1 cellular context compared by ENCODE assay signal in genomic region chr17:58679263-58680037, GRCh38.
TF ChIP-seq lines count a peak whose summit lies in the region.

No MANE protein-coding gene starts in this region.

TF ChIP-seq in GM12878, 131 proteins besides CTCF, POLR2A, EP300 and RAD21 (continued from another document and continues in another):
- TF ChIP-seq, protein P1, sequence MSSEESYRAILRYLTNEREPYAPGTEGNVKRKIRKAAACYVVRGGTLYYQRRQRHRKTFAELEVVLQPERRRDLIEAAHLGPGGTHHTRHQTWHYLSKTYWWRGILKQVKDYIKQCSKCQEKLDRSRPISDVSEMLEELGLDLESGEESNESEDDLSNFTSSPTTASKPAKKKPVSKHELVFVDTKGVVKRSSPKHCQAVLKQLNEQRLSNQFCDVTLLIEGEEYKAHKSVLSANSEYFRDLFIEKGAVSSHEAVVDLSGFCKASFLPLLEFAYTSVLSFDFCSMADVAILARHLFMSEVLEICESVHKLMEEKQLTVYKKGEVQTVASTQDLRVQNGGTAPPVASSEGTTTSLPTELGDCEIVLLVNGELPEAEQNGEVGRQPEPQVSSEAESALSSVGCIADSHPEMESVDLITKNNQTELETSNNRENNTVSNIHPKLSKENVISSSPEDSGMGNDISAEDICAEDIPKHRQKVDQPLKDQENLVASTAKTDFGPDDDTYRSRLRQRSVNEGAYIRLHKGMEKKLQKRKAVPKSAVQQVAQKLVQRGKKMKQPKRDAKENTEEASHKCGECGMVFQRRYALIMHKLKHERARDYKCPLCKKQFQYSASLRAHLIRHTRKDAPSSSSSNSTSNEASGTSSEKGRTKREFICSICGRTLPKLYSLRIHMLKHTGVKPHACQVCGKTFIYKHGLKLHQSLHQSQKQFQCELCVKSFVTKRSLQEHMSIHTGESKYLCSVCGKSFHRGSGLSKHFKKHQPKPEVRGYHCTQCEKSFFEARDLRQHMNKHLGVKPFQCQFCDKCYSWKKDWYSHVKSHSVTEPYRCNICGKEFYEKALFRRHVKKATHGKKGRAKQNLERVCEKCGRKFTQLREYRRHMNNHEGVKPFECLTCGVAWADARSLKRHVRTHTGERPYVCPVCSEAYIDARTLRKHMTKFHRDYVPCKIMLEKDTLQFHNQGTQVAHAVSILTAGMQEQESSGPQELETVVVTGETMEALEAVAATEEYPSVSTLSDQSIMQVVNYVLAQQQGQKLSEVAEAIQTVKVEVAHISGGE (CRISPR knock-in tag; IDR thresholded peaks at IDR 0.05): peak; percentile 84
- TF ChIP-seq ZNF384 (IDR thresholded peaks at IDR 0.05; ENCODE audit: borderline replicate concordance, low read depth, low read length) (peak; percentile 64; the same call in 1 of the 2 replicates), IRF4 (IDR thresholded peaks at IDR 0.05; ENCODE audit: low read depth, low read length) (peak; percentile 56; the same call in 1 of the 2 replicates), TBL1XR1 (IDR thresholded peaks at IDR 0.05; ENCODE audit: low read depth, low read length) (peak; percentile 97; the same call in 1 of the 2 replicates), MXI1 (IDR thresholded peaks at IDR 0.05; ENCODE audit: low read depth, low read length) (peak; percentile 93; the same call in 1 of the 2 replicates), SMAD1 (IDR thresholded peaks at IDR 0.05; ENCODE audit: low read depth, partially characterized antibody) (peak; percentile 99), RCOR1 (conservative IDR thresholded peaks at IDR 0.05; ENCODE audit: low read depth, low read length) (0 out of 2 replicates have a peak, but pooled peaks have one; percentile 48), NRF1 (conservative IDR thresholded peaks at IDR 0.05; ENCODE audit: low read depth, low read length) (no peak), RBBP5 (conservative IDR thresholded peaks at IDR 0.05) (no peak), RELA (IDR thresholded peaks at IDR 0.05; ENCODE audit: borderline replicate concordance, partially characterized antibody) (peak; percentile 9), TAF1 (IDR thresholded peaks at IDR 0.05; ENCODE audit: borderline replicate concordance, low read depth, low read length) (peak; percentile 84), E2F8 (IDR thresholded peaks at IDR 0.05; ENCODE audit: low read depth, partially characterized antibody) (no peak), SPI1 (IDR thresholded peaks at IDR 0.05; ENCODE audit: borderline replicate concordance, insufficient read depth, low read depth, low read length) (peak; percentile 37; the same call in 1 of the 2 replicates), NFIC (IDR thresholded peaks at IDR 0.05; ENCODE audit: low read depth, low read length) (peak; percentile 99), NR2C2 (IDR thresholded peaks at IDR 0.05; ENCODE audit: borderline replicate concordance, control insufficient read depth, insufficient read length, low read depth) (no peak), CREM (IDR thresholded peaks at IDR 0.05; ENCODE audit: low read depth) (peak; percentile 99), CBX3 (IDR thresholded peaks at IDR 0.05; ENCODE audit: borderline replicate concordance, low read depth) (no peak), SMC3 (IDR thresholded peaks at IDR 0.05; ENCODE audit: borderline replicate concordance, low read length) (no peak; the same call in 1 of the 2 replicates), NR2C1 (IDR thresholded peaks at IDR 0.05) (0 out of 2 replicates have a peak, but pooled peaks have one; percentile 28), KDM1A (IDR thresholded peaks at IDR 0.05; ENCODE audit: borderline replicate concordance) (no peak), IRF5 (IDR thresholded peaks at IDR 0.05; ENCODE audit: borderline replicate concordance) (no peak; the same call in 1 of the 2 replicates), GATAD2B (conservative IDR thresholded peaks at IDR 0.05; ENCODE audit: low read depth) (peak; percentile 60), SP1 (IDR thresholded peaks at IDR 0.05; ENCODE audit: low read depth, low read length) (peak; percentile 79), NFXL1 (IDR thresholded peaks at IDR 0.05; ENCODE audit: borderline replicate concordance) (0 out of 2 replicates have a peak, but pooled peaks have one; percentile 60), FOXK2 (IDR thresholded peaks at IDR 0.05) (peak; percentile 85)
- TF ChIP-seq, protein P2, sequence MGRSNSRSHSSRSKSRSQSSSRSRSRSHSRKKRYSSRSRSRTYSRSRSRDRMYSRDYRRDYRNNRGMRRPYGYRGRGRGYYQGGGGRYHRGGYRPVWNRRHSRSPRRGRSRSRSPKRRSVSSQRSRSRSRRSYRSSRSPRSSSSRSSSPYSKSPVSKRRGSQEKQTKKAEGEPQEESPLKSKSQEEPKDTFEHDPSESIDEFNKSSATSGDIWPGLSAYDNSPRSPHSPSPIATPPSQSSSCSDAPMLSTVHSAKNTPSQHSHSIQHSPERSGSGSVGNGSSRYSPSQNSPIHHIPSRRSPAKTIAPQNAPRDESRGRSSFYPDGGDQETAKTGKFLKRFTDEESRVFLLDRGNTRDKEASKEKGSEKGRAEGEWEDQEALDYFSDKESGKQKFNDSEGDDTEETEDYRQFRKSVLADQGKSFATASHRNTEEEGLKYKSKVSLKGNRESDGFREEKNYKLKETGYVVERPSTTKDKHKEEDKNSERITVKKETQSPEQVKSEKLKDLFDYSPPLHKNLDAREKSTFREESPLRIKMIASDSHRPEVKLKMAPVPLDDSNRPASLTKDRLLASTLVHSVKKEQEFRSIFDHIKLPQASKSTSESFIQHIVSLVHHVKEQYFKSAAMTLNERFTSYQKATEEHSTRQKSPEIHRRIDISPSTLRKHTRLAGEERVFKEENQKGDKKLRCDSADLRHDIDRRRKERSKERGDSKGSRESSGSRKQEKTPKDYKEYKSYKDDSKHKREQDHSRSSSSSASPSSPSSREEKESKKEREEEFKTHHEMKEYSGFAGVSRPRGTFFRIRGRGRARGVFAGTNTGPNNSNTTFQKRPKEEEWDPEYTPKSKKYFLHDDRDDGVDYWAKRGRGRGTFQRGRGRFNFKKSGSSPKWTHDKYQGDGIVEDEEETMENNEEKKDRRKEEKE (IDR thresholded peaks at IDR 0.05): peak; percentile 81
- TF ChIP-seq, protein P3, sequence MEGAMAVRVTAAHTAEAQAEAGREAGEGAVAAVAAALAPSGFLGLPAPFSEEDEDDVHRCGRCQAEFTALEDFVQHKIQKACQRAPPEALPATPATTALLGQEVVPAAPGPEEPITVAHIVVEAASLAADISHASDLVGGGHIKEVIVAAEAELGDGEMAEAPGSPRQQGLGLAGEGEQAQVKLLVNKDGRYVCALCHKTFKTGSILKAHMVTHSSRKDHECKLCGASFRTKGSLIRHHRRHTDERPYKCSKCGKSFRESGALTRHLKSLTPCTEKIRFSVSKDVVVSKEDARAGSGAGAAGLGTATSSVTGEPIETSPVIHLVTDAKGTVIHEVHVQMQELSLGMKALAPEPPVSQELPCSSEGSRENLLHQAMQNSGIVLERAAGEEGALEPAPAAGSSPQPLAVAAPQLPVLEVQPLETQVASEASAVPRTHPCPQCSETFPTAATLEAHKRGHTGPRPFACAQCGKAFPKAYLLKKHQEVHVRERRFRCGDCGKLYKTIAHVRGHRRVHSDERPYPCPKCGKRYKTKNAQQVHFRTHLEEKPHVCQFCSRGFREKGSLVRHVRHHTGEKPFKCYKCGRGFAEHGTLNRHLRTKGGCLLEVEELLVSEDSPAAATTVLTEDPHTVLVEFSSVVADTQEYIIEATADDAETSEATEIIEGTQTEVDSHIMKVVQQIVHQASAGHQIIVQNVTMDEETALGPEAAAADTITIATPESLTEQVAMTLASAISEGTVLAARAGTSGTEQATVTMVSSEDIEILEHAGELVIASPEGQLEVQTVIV (IDR thresholded peaks at IDR 0.05; ENCODE audit: borderline replicate concordance, partially characterized antibody): no peak
- TF ChIP-seq, protein P4, sequence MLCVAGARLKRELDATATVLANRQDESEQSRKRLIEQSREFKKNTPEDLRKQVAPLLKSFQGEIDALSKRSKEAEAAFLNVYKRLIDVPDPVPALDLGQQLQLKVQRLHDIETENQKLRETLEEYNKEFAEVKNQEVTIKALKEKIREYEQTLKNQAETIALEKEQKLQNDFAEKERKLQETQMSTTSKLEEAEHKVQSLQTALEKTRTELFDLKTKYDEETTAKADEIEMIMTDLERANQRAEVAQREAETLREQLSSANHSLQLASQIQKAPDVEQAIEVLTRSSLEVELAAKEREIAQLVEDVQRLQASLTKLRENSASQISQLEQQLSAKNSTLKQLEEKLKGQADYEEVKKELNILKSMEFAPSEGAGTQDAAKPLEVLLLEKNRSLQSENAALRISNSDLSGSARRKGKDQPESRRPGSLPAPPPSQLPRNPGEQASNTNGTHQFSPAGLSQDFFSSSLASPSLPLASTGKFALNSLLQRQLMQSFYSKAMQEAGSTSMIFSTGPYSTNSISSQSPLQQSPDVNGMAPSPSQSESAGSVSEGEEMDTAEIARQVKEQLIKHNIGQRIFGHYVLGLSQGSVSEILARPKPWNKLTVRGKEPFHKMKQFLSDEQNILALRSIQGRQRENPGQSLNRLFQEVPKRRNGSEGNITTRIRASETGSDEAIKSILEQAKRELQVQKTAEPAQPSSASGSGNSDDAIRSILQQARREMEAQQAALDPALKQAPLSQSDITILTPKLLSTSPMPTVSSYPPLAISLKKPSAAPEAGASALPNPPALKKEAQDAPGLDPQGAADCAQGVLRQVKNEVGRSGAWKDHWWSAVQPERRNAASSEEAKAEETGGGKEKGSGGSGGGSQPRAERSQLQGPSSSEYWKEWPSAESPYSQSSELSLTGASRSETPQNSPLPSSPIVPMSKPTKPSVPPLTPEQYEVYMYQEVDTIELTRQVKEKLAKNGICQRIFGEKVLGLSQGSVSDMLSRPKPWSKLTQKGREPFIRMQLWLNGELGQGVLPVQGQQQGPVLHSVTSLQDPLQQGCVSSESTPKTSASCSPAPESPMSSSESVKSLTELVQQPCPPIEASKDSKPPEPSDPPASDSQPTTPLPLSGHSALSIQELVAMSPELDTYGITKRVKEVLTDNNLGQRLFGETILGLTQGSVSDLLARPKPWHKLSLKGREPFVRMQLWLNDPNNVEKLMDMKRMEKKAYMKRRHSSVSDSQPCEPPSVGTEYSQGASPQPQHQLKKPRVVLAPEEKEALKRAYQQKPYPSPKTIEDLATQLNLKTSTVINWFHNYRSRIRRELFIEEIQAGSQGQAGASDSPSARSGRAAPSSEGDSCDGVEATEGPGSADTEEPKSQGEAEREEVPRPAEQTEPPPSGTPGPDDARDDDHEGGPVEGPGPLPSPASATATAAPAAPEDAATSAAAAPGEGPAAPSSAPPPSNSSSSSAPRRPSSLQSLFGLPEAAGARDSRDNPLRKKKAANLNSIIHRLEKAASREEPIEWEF (IDR thresholded peaks at IDR 0.05; ENCODE audit: insufficient replicate concordance, low read depth, low read length): peak; percentile 37
- TF ChIP-seq, protein P5, sequence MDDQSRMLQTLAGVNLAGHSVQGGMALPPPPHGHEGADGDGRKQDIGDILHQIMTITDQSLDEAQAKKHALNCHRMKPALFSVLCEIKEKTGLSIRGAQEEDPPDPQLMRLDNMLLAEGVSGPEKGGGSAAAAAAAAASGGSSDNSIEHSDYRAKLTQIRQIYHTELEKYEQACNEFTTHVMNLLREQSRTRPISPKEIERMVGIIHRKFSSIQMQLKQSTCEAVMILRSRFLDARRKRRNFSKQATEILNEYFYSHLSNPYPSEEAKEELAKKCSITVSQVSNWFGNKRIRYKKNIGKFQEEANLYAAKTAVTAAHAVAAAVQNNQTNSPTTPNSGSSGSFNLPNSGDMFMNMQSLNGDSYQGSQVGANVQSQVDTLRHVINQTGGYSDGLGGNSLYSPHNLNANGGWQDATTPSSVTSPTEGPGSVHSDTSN (IDR thresholded peaks at IDR 0.05; ENCODE audit: insufficient replicate concordance, low read depth, low read length): peak; percentile 86
- TF ChIP-seq, protein P6, sequence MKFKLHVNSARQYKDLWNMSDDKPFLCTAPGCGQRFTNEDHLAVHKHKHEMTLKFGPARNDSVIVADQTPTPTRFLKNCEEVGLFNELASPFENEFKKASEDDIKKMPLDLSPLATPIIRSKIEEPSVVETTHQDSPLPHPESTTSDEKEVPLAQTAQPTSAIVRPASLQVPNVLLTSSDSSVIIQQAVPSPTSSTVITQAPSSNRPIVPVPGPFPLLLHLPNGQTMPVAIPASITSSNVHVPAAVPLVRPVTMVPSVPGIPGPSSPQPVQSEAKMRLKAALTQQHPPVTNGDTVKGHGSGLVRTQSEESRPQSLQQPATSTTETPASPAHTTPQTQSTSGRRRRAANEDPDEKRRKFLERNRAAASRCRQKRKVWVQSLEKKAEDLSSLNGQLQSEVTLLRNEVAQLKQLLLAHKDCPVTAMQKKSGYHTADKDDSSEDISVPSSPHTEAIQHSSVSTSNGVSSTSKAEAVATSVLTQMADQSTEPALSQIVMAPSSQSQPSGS (IDR thresholded peaks at IDR 0.05; ENCODE audit: low read length): peak; percentile 100
- TF ChIP-seq, protein P7, sequence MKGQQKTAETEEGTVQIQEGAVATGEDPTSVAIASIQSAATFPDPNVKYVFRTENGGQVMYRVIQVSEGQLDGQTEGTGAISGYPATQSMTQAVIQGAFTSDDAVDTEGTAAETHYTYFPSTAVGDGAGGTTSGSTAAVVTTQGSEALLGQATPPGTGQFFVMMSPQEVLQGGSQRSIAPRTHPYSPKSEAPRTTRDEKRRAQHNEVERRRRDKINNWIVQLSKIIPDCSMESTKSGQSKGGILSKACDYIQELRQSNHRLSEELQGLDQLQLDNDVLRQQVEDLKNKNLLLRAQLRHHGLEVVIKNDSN (IDR thresholded peaks at IDR 0.05; ENCODE audit: borderline replicate concordance, extremely low read length, insufficient read depth, low read depth, low read length): no peak
- TF ChIP-seq, protein P8, sequence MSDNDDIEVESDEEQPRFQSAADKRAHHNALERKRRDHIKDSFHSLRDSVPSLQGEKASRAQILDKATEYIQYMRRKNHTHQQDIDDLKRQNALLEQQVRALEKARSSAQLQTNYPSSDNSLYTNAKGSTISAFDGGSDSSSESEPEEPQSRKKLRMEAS (IDR thresholded peaks at IDR 0.05; ENCODE audit: low read depth, low read length): no peak
